ENCODE assay signal across 10 cellular contexts in the genomic region with DNA sequence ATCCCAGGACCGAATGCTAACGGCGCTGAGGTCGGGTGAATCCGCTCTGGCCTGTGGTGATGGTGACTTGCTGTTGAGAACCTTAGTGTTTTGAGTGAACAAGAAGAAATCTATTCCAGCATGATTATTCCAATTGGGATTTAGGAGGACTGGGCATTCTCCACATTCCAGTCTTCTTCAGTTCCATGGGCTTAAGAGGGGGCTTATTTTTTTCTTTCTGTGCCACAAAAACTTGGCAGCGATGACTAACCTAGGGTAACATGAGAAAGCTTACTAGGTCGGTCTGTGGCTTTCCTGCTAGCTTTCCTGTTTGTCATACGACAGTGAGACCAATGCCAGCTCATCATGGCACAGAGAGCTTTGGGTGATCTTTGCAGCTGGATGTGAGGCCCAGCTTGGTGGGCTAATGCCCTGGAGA.
A peak's percentile ranks its signal among the peaks of the same experiment; 100 is the strongest.
DNase-seq lines count a peak whose midpoint lies in the region; ATAC-seq, FAIRE-seq and TF ChIP-seq lines count a peak whose summit lies in the region.
"Had no signal": no experiment of that assay in that cellular context is flagged by ENCODE, and none has a peak within 500 bp of the region (broad histone marks: within the 10 kb centered on the region; RNA-seq: fewer than 3 reads in every experiment).

No MANE protein-coding gene starts in this region.

- H3K56ac ChIP-seq in mesendoderm (ENCODE audit: low read length), result no peak overlapping the region

- no peak overlapping the region for H3K23ac ChIP-seq in mesendoderm (ENCODE audit: low read length)

- no peak overlapping the region for H4K5ac ChIP-seq in mesendoderm (ENCODE audit: low read length)

- H3K4ac ChIP-seq in mesendoderm (ENCODE audit: low read depth, low read length), result no peak overlapping the region

- no peaks in the 10 kb centered on the region for H3K9me3 Mint-ChIP-seq in activated CD8-positive, alpha-beta T cell treated with anti-CD3 and anti-CD28 coated beads for 36 hours
- H3K9me3 Mint-ChIP-seq: activated T-helper 2 cell treated with anti-CD3 and anti-CD28 coated beads, Interferon-gamma antibody, Interleukin-2, Interleukin-4, amounts not matched to agents 10 μg/mL and 5 μg/mL and 100 μg/mL, durations not matched to agents 14 hours and 24 hours and 36 hours had no signal

- H3K18ac ChIP-seq in mesendoderm (ENCODE audit: low read length), result no peak overlapping the region

- no peak overlapping the region for H2AK5ac ChIP-seq in mesendoderm (ENCODE audit: low read length)

- intact Hi-C loops in activated CD8-positive, alpha-beta T cell treated with anti-CD3 and anti-CD28 coated beads for 36 hours (cut with micrococcal nuclease), result no loop called here
- intact Hi-C loops in thyroid gland (cut with DNase I), result no loop called here

- peaks cover 6% of the 10 kb centered on the region for H3K4me1 Mint-ChIP-seq in activated CD8-positive, alpha-beta T cell treated with anti-CD3 and anti-CD28 coated beads for 36 hours (ENCODE audit: low read depth)

- TF ChIP-seq CTCF in AG10803 (conservative IDR thresholded peaks at IDR 0.05; ENCODE audit: low read length), result no peak
- no peak for TF ChIP-seq CTCF in activated CD8-positive, alpha-beta T cell treated with anti-CD3 and anti-CD28 coated beads for 36 hours (IDR thresholded peaks at IDR 0.05)
- TF ChIP-seq CTCF in BE2C (IDR thresholded peaks at IDR 0.05; ENCODE audit: low read depth, low read length), result no peak
- no peak for TF ChIP-seq CTCF in thyroid gland (IDR thresholded peaks at IDR 0.05)

- H3K4me1 ChIP-seq in BE2C, result peaks cover 2% of the 10 kb centered on the region
- no peaks in the 10 kb centered on the region for H3K4me1 ChIP-seq in mesendoderm (ENCODE audit: control insufficient read depth, low read depth, low read length)
- peaks cover 0 to under 1% of the 10 kb centered on the region in 2 donors for H3K4me1 ChIP-seq in thyroid gland

- CTCF ChIA-PET in activated CD8-positive, alpha-beta T cell treated with anti-CD3 and anti-CD28 coated beads for 36 hours (lab: Charles Lee), result no interaction called here

- no peak overlapping the region for H3K9ac ChIP-seq in mesendoderm (ENCODE audit: low read length)

- POLR2A ChIA-PET in activated CD8-positive, alpha-beta T cell treated with anti-CD3 and anti-CD28 coated beads for 36 hours (lab: Charles Lee), result interaction anchor here (0.6 kb wide), 1 partner anchor 72 kb away, joined by 3 read pairs; no protein-coding TSS in a partner anchor

- H3K4me3 Mint-ChIP-seq in activated CD8-positive, alpha-beta T cell treated with anti-CD3 and anti-CD28 coated beads for 36 hours, result no peak overlapping the region

- H3K4me3 ChIP-seq in AG10803 (ENCODE audit: low read length), result no peak overlapping the region
- H3K4me3 ChIP-seq in BE2C (ENCODE audit: low read depth, low read length), result no peak overlapping the region
- H3K4me3 ChIP-seq in mesendoderm (ENCODE audit: low read length), result no peak overlapping the region
- no peak overlapping the region for H3K4me3 ChIP-seq in thyroid gland (replicated peaks in 1 of 3)

- no CpG with 5 or more reads among the region's 8 CpGs for WGBS in mesendoderm (ENCODE audit: extremely low coverage, insufficient coverage, low lambda C conversion rate)
- 71 to 80% methylated on average over 8 of the region's 8 CpGs for WGBS in thyroid gland, 2 donors

- no peak overlapping the region for H4K8ac ChIP-seq in mesendoderm (ENCODE audit: low read depth, low read length)

- H3K27ac Mint-ChIP-seq in activated CD8-positive, alpha-beta T cell treated with anti-CD3 and anti-CD28 coated beads for 36 hours, result peak overlapping the region; percentile 63
- H3K27ac Mint-ChIP-seq: activated T-helper 2 cell treated with anti-CD3 and anti-CD28 coated beads, Interferon-gamma antibody, Interleukin-2, Interleukin-4, amounts not matched to agents 10 μg/mL and 5 μg/mL and 100 μg/mL, durations not matched to agents 14 hours and 24 hours and 36 hours had no signal

- H2BK5ac ChIP-seq in mesendoderm (ENCODE audit: low read length), result no peak overlapping the region

- peak; percentile 85 for DNase-seq in AG10803 (ENCODE audit: low read depth)
- DNase-seq in HTR-8/SVneo (ENCODE audit: insufficient read length, low spot score), result peak; percentile 68
- DNase-seq in activated CD8-positive, alpha-beta T cell treated with anti-CD3 and anti-CD28 coated beads for 36 hours, result peak; percentile 45
- peak; percentile 84 for DNase-seq in iris pigment epithelial cell (ENCODE audit: low read depth)
- no peak for DNase-seq in BE2C
- DNase-seq in inferior parietal cortex (ENCODE audit: extremely low spot score), result no peak
- no peak for DNase-seq in mesendoderm
- no peak for DNase-seq in thyroid gland
- DNase-seq: NCI-H526 had no signal

- TF ChIP-seq POLR2A in thyroid gland (IDR thresholded peaks at IDR 0.05), result no peak

- H3K4me2 ChIP-seq in mesendoderm (ENCODE audit: low read length), result no peak overlapping the region

- H3K27me3 ChIP-seq in BE2C (no peaks in the 10 kb centered on the region), mesendoderm (ENCODE audit: insufficient read depth, low read length, poor library complexity) (no peaks in the 10 kb centered on the region), thyroid gland (no peaks in the 10 kb centered on the region)

- H3K27ac ChIP-seq in mesendoderm (ENCODE audit: low read depth, low read length) (no peak overlapping the region), thyroid gland (no peak overlapping the region)

- peak; percentile 86 for ATAC-seq in activated CD8-positive, alpha-beta T cell treated with anti-CD3 and anti-CD28 coated beads for 36 hours

- H3K36me3 ChIP-seq in BE2C (no peaks in the 10 kb centered on the region), mesendoderm (ENCODE audit: control insufficient read depth, insufficient read depth, low read length) (no peaks in the 10 kb centered on the region), thyroid gland (no peaks in the 10 kb centered on the region)

- H3K9me3 ChIP-seq in BE2C (no peaks in the 10 kb centered on the region), thyroid gland (no peaks in the 10 kb centered on the region)

- H3K79me2 ChIP-seq in mesendoderm (ENCODE audit: control insufficient read depth, insufficient read depth, low read length), result no peaks in the 10 kb centered on the region

- no peak overlapping the region for H2BK120ac ChIP-seq in mesendoderm (ENCODE audit: low read depth, low read length)

- H3K27me3 Mint-ChIP-seq in activated CD8-positive, alpha-beta T cell treated with anti-CD3 and anti-CD28 coated beads for 36 hours, result peaks cover 3% of the 10 kb centered on the region

- H3K36me3 Mint-ChIP-seq in activated CD8-positive, alpha-beta T cell treated with anti-CD3 and anti-CD28 coated beads for 36 hours (ENCODE audit: low read depth), result no peaks in the 10 kb centered on the region

- no peak overlapping the region for H2BK15ac ChIP-seq in mesendoderm (replicated peaks; ENCODE audit: low read depth)

- H3K79me1 ChIP-seq in mesendoderm (ENCODE audit: low read length), result no peaks in the 10 kb centered on the region

- FAIRE-seq in HTR-8/SVneo (lab: Jason Lieb, UNC), result peak; percentile 28

Comparison
In these comparisons a context has a peak if more than half of its experiments do, and no peak if none do; other contexts are left out.
1. DNase-seq: peak in AG10803 (single experiment), HTR-8/SVneo (single experiment), activated CD8-positive, alpha-beta T cell treated with anti-CD3 and anti-CD28 coated beads for 36 hours (single experiment) and iris pigment epithelial cell (single experiment); none in BE2C (single experiment), inferior parietal cortex (single experiment), mesendoderm (single experiment) and thyroid gland (0 of 2).